ENCODE assay signal across 1 cellular context in genomic region chr11:74019104-74019738, GRCh38.
TF ChIP-seq lines count a peak whose summit lies in the region.

No MANE protein-coding gene starts in this region.

TF ChIP-seq in K562, 482 proteins besides CTCF, POLR2A, EP300 and RAD21 (continued from another document):
- TF ChIP-seq FOXP4 (CRISPR knock-in tag; IDR thresholded peaks at IDR 0.05; ENCODE audit: borderline replicate concordance) (no peak), ZNF324 (CRISPR knock-in tag; IDR thresholded peaks at IDR 0.05) (no peak), TEAD4 (IDR thresholded peaks at IDR 0.05; ENCODE audit: low read length) (0 out of 2 replicates have a peak, but pooled peaks have one; percentile 10), TEAD4 (CRISPR knock-in tag; IDR thresholded peaks at IDR 0.05; ENCODE audit: borderline replicate concordance) (no peak), HES1 (IDR thresholded peaks at IDR 0.05; ENCODE audit: low read depth) (peak; percentile 71; the same call in 1 of the 2 replicates), RCOR1 (IDR thresholded peaks at IDR 0.05; ENCODE audit: borderline replicate concordance in 1 of 2, low read depth in 2 of 2, low read length in 2 of 2) (peak in 1 of 2 experiments; percentile 68; a peak in 2 of 4 replicates), KDM1A (IDR thresholded peaks at IDR 0.05) (peak; percentile 61 to 74; a peak in 3 of 4 replicates), PML (IDR thresholded peaks at IDR 0.05; ENCODE audit: low read length) (no peak), ID3 (CRISPR knock-in tag; IDR thresholded peaks at IDR 0.05) (no peak), ID3 (tag; IDR thresholded peaks at IDR 0.05) (peak; percentile 68; the same call in 1 of the 2 replicates)
